12 cellular contexts compared by ENCODE assay signal in the genomic region with DNA sequence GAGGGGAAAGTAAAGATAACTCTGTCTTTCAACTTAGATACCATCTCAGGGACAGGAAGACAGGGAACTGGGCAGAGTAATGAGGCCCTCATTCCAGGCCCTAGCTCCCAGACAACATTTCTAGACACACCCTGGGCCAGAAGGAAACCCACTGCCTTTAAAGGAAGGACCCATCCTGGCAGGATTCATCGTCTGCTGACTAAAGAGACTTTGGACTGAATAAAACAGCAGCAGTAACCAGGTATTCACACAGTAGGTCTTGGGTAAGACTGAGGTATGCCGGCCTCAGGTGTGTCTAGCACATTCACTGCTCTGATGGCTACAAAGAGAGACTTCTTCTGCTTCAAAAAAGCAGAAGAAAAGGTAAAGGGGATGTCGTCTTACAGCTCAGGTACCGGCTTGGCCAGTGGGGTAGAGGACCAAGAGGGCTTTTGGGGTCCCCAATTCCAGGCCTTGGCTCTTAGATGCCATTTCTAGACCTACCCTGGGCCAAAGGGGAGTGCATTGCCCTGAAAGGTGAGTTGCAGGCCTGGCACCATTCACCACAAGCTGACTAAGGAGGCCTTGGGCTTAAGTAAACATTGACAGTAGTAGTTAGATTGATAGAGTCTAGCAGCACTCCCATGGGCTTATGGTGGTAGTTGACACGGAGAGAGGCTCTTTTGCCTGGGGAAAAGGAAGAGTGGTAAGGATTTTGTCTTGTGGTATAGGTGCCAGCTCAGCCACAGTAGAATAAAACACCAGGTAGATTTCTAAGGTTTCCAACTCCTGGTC. TPM values are rescaled to one million over a fixed set of nuclear protein-coding genes. Genes with fewer than 3 reads are reported as not detected.
A peak's percentile ranks its signal among the peaks of the same experiment; 100 is the strongest.
DNase-seq lines count a peak whose midpoint lies in the region; ATAC-seq and TF ChIP-seq lines count a peak whose summit lies in the region.
"Had no signal": no experiment of that assay in that cellular context is flagged by ENCODE, and none has a peak within 500 bp of the region (broad histone marks: within the 10 kb centered on the region; RNA-seq: fewer than 3 reads in every experiment).

No MANE protein-coding gene starts in this region.

- H4K20me1 ChIP-seq in PC-3 (ENCODE audit: low read length), result no peaks in the 10 kb centered on the region

- H3K9me2 ChIP-seq in PC-3 (replicated peaks; ENCODE audit: low read length), result no peaks in the 10 kb centered on the region

- peaks cover 24% of the 10 kb centered on the region for H3K9me3 Mint-ChIP-seq in CD8-positive, alpha-beta T cell

- peaks cover 5% of the 10 kb centered on the region for H3K4me1 ChIP-seq in CD8-positive, alpha-beta T cell (ENCODE audit: insufficient read depth, low read length)
- H3K4me1 ChIP-seq in PC-3 (ENCODE audit: insufficient read depth, low read length) (peaks cover 36% of the 10 kb centered on the region), iPS-15b (ENCODE audit: control insufficient read depth, insufficient read depth, low read length) (peaks cover 12% of the 10 kb centered on the region)

- CTCF ChIA-PET in CD8-positive, alpha-beta T cell (lab: Charles Lee), result no interaction called here
- CTCF ChIA-PET in PC-3 (lab: Charles Lee), result no interaction called here

- in situ Hi-C loops in G401 (cut with HindIII; ENCODE audit: low sequenced_read_pairs), result no loop called here

- H3K27ac ChIP-seq in CD8-positive, alpha-beta T cell (ENCODE audit: low read depth, low read length), result no peak overlapping the region
- peak overlapping the region; percentile 94 for H3K27ac ChIP-seq in PC-3 (ENCODE audit: low read length)
- H3K27ac ChIP-seq: neutrophil had no signal

- intact Hi-C loops in CD8-positive, alpha-beta T cell (cut with DNase I, micrococcal nuclease), result no loop called here
- intact Hi-C loops in PC-3 (cut with micrococcal nuclease), result no loop called here

- TF ChIP-seq CTCF in CD8-positive, alpha-beta T cell (IDR thresholded peaks at IDR 0.05), result no peak
- TF ChIP-seq CTCF in PC-3 (conservative IDR thresholded peaks at IDR 0.05; ENCODE audit: low read depth, low read length), result no peak

- H3K9me3 ChIP-seq in CD8-positive, alpha-beta T cell (ENCODE audit: low read length), result no peaks in the 10 kb centered on the region
- H3K9me3 ChIP-seq in PC-3 (ENCODE audit: low read length) (no peaks in the 10 kb centered on the region), iPS-15b (ENCODE audit: control insufficient read depth, insufficient read depth, low read length) (no peaks in the 10 kb centered on the region)

- H3K9ac ChIP-seq in PC-3 (ENCODE audit: low read length), result peak overlapping the region; percentile 58
- peak overlapping the region; percentile 24 for H3K9ac ChIP-seq in iPS-15b (ENCODE audit: low read depth, low read length)

- peaks cover 5% of the 10 kb centered on the region for H3F3A ChIP-seq in PC-3 (ENCODE audit: low read length, unreplicated experiment)

- peak overlapping the region; percentile 70 for H3K4me2 ChIP-seq in PC-3 (ENCODE audit: low read length)

- POLR2A ChIA-PET in CD8-positive, alpha-beta T cell (lab: Charles Lee), result no interaction called here
- POLR2A ChIA-PET in PC-3 (lab: Charles Lee; ENCODE audit: unreplicated experiment), result no interaction called here

- no peak overlapping the region for H3K4me3 ChIP-seq in CD8-positive, alpha-beta T cell (ENCODE audit: low read depth, low read length)
- H3K4me3 ChIP-seq in PC-3 (ENCODE audit: low read length) (peak overlapping the region; percentile 28; the same call in 1 of the 2 replicates), iPS-15b (ENCODE audit: low read depth, low read length) (no peak overlapping the region)

- H3K4me1 Mint-ChIP-seq in CD8-positive, alpha-beta T cell (ENCODE audit: low read depth), result peaks cover 50% of the 10 kb centered on the region

- H3K79me2 ChIP-seq in PC-3 (ENCODE audit: low read length), result peaks cover 79% of the 10 kb centered on the region

- H3K27me3 Mint-ChIP-seq in CD8-positive, alpha-beta T cell (ENCODE audit: low read depth), result no peaks in the 10 kb centered on the region

- H2AFZ ChIP-seq in PC-3 (ENCODE audit: low read length), result no peak overlapping the region

- no peaks in the 10 kb centered on the region for H3K27me3 ChIP-seq in CD8-positive, alpha-beta T cell (ENCODE audit: insufficient read depth, low read length)
- no peaks in the 10 kb centered on the region for H3K27me3 ChIP-seq in PC-3 (ENCODE audit: low read length)
- H3K27me3 ChIP-seq in iPS-15b (ENCODE audit: control insufficient read depth, insufficient read depth, low read length), result no peaks in the 10 kb centered on the region
- H3K27me3 ChIP-seq: neutrophil had no signal

- no TSS peak for BruUV-seq in PC-3 (replicated peaks; lab: Mats Ljungman, UMichigan)

- H3K27ac Mint-ChIP-seq in CD8-positive, alpha-beta T cell, result peak overlapping the region; percentile 13

- H3K36me3 Mint-ChIP-seq in CD8-positive, alpha-beta T cell, result peaks cover 61% of the 10 kb centered on the region

- DNase-seq in CD8-positive, alpha-beta T cell, result no peak
- peak; percentile 73 for DNase-seq in PC-3
- no peak for DNase-seq in activated T-cell treated with anti-CD3 and anti-CD28 coated beads for 4 hours
- no peak for DNase-seq in G401 (ENCODE audit: low spot score)
- DNase-seq: activated CD4-positive, alpha-beta T cell treated with anti-CD3 and anti-CD28 coated beads, Interleukin-2, amount 50 U/mL, for 48 hours; NCI-H1930; SHP77 treated with DMSO at 0.1 percent for 48 hours had no signal

- no peaks in the 10 kb centered on the region for H3K36me3 ChIP-seq in CD8-positive, alpha-beta T cell (ENCODE audit: insufficient read depth, low read length)
- H3K36me3 ChIP-seq in PC-3 (ENCODE audit: low read depth, low read length), result no peaks in the 10 kb centered on the region
- no peaks in the 10 kb centered on the region for H3K36me3 ChIP-seq in iPS-15b (ENCODE audit: control insufficient read depth, insufficient read depth, low read length)
- H3K36me3 ChIP-seq: neutrophil had no signal

- ATAC-seq in CD8-positive, alpha-beta T cell, result no peak
- ATAC-seq in GM21529 (IDR thresholded peaks at IDR 0.05; ENCODE audit: unreplicated experiment) (peak; percentile 17), PC-3 (peak; percentile 98), HG03039 (IDR thresholded peaks at IDR 0.05; ENCODE audit: unreplicated experiment) (no peak), SK-N-SH treated with all-trans-retinoic acid at 6 μM for 48 hours (no peak)

- H3K4me3 Mint-ChIP-seq in CD8-positive, alpha-beta T cell, result no peak overlapping the region

TF ChIP-seq in SK-N-SH treated with all-trans-retinoic acid at 6 μM for 48 hours, 23 proteins besides CTCF, POLR2A, EP300 and RAD21:
- TF ChIP-seq, protein P1, sequence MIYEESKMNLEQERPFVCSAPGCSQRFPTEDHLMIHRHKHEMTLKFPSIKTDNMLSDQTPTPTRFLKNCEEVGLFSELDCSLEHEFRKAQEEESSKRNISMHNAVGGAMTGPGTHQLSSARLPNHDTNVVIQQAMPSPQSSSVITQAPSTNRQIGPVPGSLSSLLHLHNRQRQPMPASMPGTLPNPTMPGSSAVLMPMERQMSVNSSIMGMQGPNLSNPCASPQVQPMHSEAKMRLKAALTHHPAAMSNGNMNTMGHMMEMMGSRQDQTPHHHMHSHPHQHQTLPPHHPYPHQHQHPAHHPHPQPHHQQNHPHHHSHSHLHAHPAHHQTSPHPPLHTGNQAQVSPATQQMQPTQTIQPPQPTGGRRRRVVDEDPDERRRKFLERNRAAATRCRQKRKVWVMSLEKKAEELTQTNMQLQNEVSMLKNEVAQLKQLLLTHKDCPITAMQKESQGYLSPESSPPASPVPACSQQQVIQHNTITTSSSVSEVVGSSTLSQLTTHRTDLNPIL (CRISPR knock-in tag; IDR thresholded peaks at IDR 0.05; ENCODE audit: low read depth), result no peak
- TF ChIP-seq, protein P2, sequence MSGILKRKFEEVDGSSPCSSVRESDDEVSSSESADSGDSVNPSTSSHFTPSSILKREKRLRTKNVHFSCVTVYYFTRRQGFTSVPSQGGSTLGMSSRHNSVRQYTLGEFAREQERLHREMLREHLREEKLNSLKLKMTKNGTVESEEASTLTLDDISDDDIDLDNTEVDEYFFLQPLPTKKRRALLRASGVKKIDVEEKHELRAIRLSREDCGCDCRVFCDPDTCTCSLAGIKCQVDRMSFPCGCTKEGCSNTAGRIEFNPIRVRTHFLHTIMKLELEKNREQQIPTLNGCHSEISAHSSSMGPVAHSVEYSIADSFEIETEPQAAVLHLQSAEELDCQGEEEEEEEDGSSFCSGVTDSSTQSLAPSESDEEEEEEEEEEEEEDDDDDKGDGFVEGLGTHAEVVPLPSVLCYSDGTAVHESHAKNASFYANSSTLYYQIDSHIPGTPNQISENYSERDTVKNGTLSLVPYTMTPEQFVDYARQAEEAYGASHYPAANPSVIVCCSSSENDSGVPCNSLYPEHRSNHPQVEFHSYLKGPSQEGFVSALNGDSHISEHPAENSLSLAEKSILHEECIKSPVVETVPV (CRISPR knock-in tag; IDR thresholded peaks at IDR 0.05), result no peak
- TF ChIP-seq ZNF565 (CRISPR knock-in tag; conservative IDR thresholded peaks at IDR 0.05; ENCODE audit: low read depth), result no peak
- TF ChIP-seq ZFP30 (CRISPR knock-in tag; IDR thresholded peaks at IDR 0.05), result no peak
- no peak for TF ChIP-seq CSDC2 (CRISPR knock-in tag; IDR thresholded peaks at IDR 0.05)
- TF ChIP-seq ZFP3 (CRISPR knock-in tag; IDR thresholded peaks at IDR 0.05), result no peak
TF ChIP-seq in SK-N-SH treated with all-trans-retinoic acid at 6 μM for 48 hours: peak in this region for 0.

RNA-seq across cellular contexts. Expression of a gene that starts 13.4 kb away (rescaled TPM):
- total RNA-seq in CD8-positive, alpha-beta T cell, result 10 to 100 TPM; 34.2 to 38.1 TPM
- total RNA-seq in PC-3 (2014; rRNA removed), result 64.4 and 65.4 TPM in 2 replicates
- total RNA-seq in G401 (2014; rRNA removed; shearing (Covaris generic)), result 79.4 and 87.5 TPM in 2 replicates

Comparison
In these comparisons a context has a peak if more than half of its experiments do, and no peak if none do; other contexts are left out.
1. ATAC-seq: peak in GM21529 (single experiment) and PC-3 (single experiment); none in CD8-positive, alpha-beta T cell (single experiment), HG03039 (single experiment) and SK-N-SH treated with all-trans-retinoic acid at 6 μM for 48 hours (single experiment).